ENCODE assay signal across 26 cellular contexts in the genomic region with DNA sequence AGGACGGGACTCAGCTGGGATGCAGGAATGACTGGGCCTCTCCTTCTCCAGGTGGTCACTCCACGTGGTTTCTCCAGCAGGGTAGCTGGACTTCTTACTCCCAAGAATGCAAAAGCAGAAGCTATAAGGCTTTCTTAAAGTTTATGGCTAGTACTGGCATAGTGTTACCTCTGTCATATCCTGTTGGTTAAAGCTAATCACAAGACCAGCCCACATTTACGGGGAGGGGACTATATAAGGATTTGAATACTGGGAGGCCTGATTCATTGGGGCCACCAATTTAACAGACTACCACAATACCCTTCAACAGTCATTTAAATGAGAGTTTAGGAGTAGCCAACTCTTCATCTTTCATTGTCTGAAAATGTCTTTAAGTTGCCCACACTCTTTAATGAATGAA.
"Had no signal": no experiment of that assay in that cellular context is flagged by ENCODE, and none has a peak within 500 bp of the region (broad histone marks: within the 10 kb centered on the region; RNA-seq: fewer than 3 reads in every experiment).

No MANE protein-coding gene starts in this region.

- H3K4me1 ChIP-seq: adrenal gland had no signal

- DNase-seq: activated CD4-positive, alpha-beta T cell treated with anti-CD3 and anti-CD28 coated beads for 48 hours; activated CD4-positive, alpha-beta T cell treated with anti-CD3 and anti-CD28 coated beads, Interleukin-2, amount 50 U/mL, for 4 hours; activated CD4-positive, CD25-positive, alpha-beta regulatory T cell treated with anti-CD3 and anti-CD28 coated beads, Interleukin-2, amount 50 U/mL, for 72 hours; activated CD8-positive, alpha-beta memory T cell treated with anti-CD3 and anti-CD28 coated beads, Interleukin-2, amount 50 U/mL, for 48 hours; activated CD8-positive, alpha-beta T cell treated with anti-CD3 and anti-CD28 coated beads, Interleukin-2, amount 10 ng/mL, durations not matched to agents 7 days and 5 days; activated naive CD4-positive, alpha-beta T cell treated with anti-CD3 and anti-CD28 coated beads, Interleukin-2, amount 50 U/mL, for 16 hours; activated naive CD8-positive, alpha-beta T cell treated with anti-CD3 and anti-CD28 coated beads, Interleukin-2, amount 10 ng/mL, durations not matched to agents 7 days and 5 days; activated T-cell treated with anti-CD3 and anti-CD28 coated beads, Interleukin-2, amount 50 U/mL, for 1 hour; adrenal gland; anterior cingulate cortex; cerebellar nuclear complex; KG1; NCI-H1105; NCI-H1436; NCI-H1694 treated with DMSO at 0.1 percent for 48 hours; NCI-H2029 treated with DMSO at 0.1 percent for 48 hours; NCI-H446 treated with DMSO at 0.1 percent for 48 hours; NCI-H526; NCI-H82; OCI-M1; RPMI8226; T-helper 1 cell had no signal

- H3K27ac Mint-ChIP-seq: activated CD8-positive, alpha-beta T cell treated with anti-CD3 and anti-CD28 coated beads, Interleukin-2, amount 10 ng/mL, durations not matched to agents 7 days and 5 days; activated naive CD8-positive, alpha-beta T cell treated with anti-CD3 and anti-CD28 coated beads, Interleukin-2, amount 10 ng/mL, durations not matched to agents 7 days and 5 days; WTC11 had no signal

- H3K4me1 Mint-ChIP-seq: activated naive CD8-positive, alpha-beta T cell treated with anti-CD3 and anti-CD28 coated beads, Interleukin-2, amount 10 ng/mL, durations not matched to agents 7 days and 5 days had no signal

- H3K4me3 Mint-ChIP-seq: activated CD8-positive, alpha-beta T cell treated with anti-CD3 and anti-CD28 coated beads, Interleukin-2, amount 10 ng/mL, durations not matched to agents 7 days and 5 days; activated naive CD8-positive, alpha-beta T cell treated with anti-CD3 and anti-CD28 coated beads, Interleukin-2, amount 10 ng/mL, durations not matched to agents 7 days and 5 days; WTC11 had no signal

- ATAC-seq: activated CD8-positive, alpha-beta T cell treated with anti-CD3 and anti-CD28 coated beads, Interleukin-2, amount 10 ng/mL, durations not matched to agents 7 days and 5 days; Panc1; Right ventricle myocardium inferior; WTC11 had no signal

- H3K4me3 ChIP-seq: adrenal gland, SK-N-MC had no signal

- H3K36me3 Mint-ChIP-seq: activated naive CD8-positive, alpha-beta T cell treated with anti-CD3 and anti-CD28 coated beads, Interleukin-2, amount 10 ng/mL, durations not matched to agents 7 days and 5 days; WTC11 had no signal

- H3K36me3 ChIP-seq: adrenal gland had no signal

- H3K27ac ChIP-seq: adrenal gland, SK-N-MC had no signal

- H3K9me3 ChIP-seq: adrenal gland had no signal

- H3K9me3 Mint-ChIP-seq: activated naive CD8-positive, alpha-beta T cell treated with anti-CD3 and anti-CD28 coated beads, Interleukin-2, amount 10 ng/mL, durations not matched to agents 7 days and 5 days; WTC11 had no signal

- H3K27me3 ChIP-seq: adrenal gland had no signal
